Comparison of ENCODE assay signal across 20 cellular contexts in the genomic region with DNA sequence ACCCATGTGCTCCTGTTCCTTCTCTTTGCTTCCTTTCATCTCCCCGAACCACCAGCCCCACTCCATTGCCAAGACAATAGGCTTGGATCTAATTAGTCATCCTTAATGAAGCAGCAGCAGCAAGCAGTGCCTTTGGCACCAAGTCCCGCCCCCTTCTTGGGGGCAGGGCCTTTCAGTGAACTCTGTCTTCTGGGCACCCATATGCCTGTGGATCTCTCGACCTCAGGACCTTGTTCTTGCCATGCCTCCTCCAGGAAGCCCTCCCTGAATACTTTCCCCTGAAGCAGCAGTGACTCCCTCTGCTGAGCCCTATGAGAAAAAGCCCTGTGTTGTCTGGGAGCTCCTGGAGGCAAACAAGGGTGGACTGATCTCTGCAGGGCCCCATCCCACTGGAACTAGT. TPM values are rescaled to one million over a fixed set of nuclear protein-coding genes. Genes with fewer than 3 reads are reported as not detected.
DNase-seq lines count a peak whose midpoint lies in the region; ATAC-seq and TF ChIP-seq lines count a peak whose summit lies in the region.
"Had no signal": no experiment of that assay in that cellular context is flagged by ENCODE, and none has a peak within 500 bp of the region (broad histone marks: within the 10 kb centered on the region; RNA-seq: fewer than 3 reads in every experiment).

No MANE protein-coding gene starts in this region.

- POLR2A ChIA-PET in activated CD4-positive, alpha-beta T cell treated with anti-CD3 and anti-CD28 coated beads for 36 hours (lab: Charles Lee): no interaction called here

- no peaks in the 10 kb centered on the region for H3K9me3 Mint-ChIP-seq in activated CD4-positive, alpha-beta T cell treated with anti-CD3 and anti-CD28 coated beads for 36 hours (ENCODE audit: low read depth)
- H3K9me3 Mint-ChIP-seq in stimulated activated naive B cell treated with anti-CD40 and anti-IgM and Interleukin-4, amounts not matched to agents 10 μg/mL and 1 μg/mL and 100 μg/mL, for 72 hours: no peaks in the 10 kb centered on the region

- no peak overlapping the region for H3K4me3 Mint-ChIP-seq in activated CD4-positive, alpha-beta T cell treated with anti-CD3 and anti-CD28 coated beads for 36 hours
- no peak overlapping the region for H3K4me3 Mint-ChIP-seq in stimulated activated naive B cell treated with anti-CD40 and anti-IgM and Interleukin-4, amounts not matched to agents 10 μg/mL and 1 μg/mL and 100 μg/mL, for 72 hours
- H3K4me3 Mint-ChIP-seq: CD14-positive monocyte had no signal

- H3K27ac ChIP-seq in esophagus muscularis mucosa (replicated peaks in 1 of 4): peak overlapping the region; percentile 70 to 90 (median 82)
- peak overlapping the region in 1 of 2 donors; percentile 21 for H3K27ac ChIP-seq in breast epithelium

- TF ChIP-seq EP300 in esophagus muscularis mucosa (IDR thresholded peaks at IDR 0.05): no peak

- H3K4me1 ChIP-seq in esophagus muscularis mucosa (peaks cover 50 to 100% (median 100%) of the 10 kb centered on the region in 4 donors), breast epithelium (peaks cover 5 to 22% of the 10 kb centered on the region in 2 donors)

- H3K4me3 ChIP-seq in esophagus muscularis mucosa: no peak overlapping the region
- H3K4me3 ChIP-seq in breast epithelium: no peak overlapping the region
- H3K4me3 ChIP-seq: GM12878 had no signal

- CTCF ChIA-PET in activated CD4-positive, alpha-beta T cell treated with anti-CD3 and anti-CD28 coated beads for 36 hours (lab: Charles Lee): interaction anchor here (0.7 to 2.9 kb wide), 2 partner anchors 11 to 319 kb away, joined by 3 to 19 read pairs; no protein-coding TSS in a partner anchor

- intact Hi-C loops in activated CD4-positive, alpha-beta T cell treated with anti-CD3 and anti-CD28 coated beads for 36 hours (cut with DNase I, micrococcal nuclease): no loop called here
- intact Hi-C loops in esophagus muscularis mucosa (cut with DNase I) (no loop called here), breast epithelium (cut with DNase I; ENCODE audit: low total_unique reads) (no loop called here)

- no peaks in the 10 kb centered on the region for H3K36me3 Mint-ChIP-seq in activated CD4-positive, alpha-beta T cell treated with anti-CD3 and anti-CD28 coated beads for 36 hours (ENCODE audit: low read depth)
- peaks cover 21 to 37% of the 10 kb centered on the region in 2 donors for H3K36me3 Mint-ChIP-seq in stimulated activated naive B cell treated with anti-CD40 and anti-IgM and Interleukin-4, amounts not matched to agents 10 μg/mL and 1 μg/mL and 100 μg/mL, for 72 hours
- H3K36me3 Mint-ChIP-seq: CD14-positive monocyte had no signal

- H3K27me3 ChIP-seq in esophagus muscularis mucosa (no peaks in the 10 kb centered on the region), breast epithelium (no peaks in the 10 kb centered on the region)

- no peak overlapping the region for H3K27ac Mint-ChIP-seq in activated CD4-positive, alpha-beta T cell treated with anti-CD3 and anti-CD28 coated beads for 36 hours
- H3K27ac Mint-ChIP-seq in stimulated activated naive B cell treated with anti-CD40 and anti-IgM and Interleukin-4, amounts not matched to agents 10 μg/mL and 1 μg/mL and 100 μg/mL, for 72 hours: peak overlapping the region; percentile 83
- H3K27ac Mint-ChIP-seq: CD14-positive monocyte had no signal

- TF ChIP-seq CTCF in esophagus muscularis mucosa (IDR thresholded peaks at IDR 0.05): no peak
- TF ChIP-seq CTCF in breast epithelium (IDR thresholded peaks at IDR 0.05): no peak

- no peaks in the 10 kb centered on the region for H3K36me3 ChIP-seq in esophagus muscularis mucosa
- no peaks in the 10 kb centered on the region for H3K36me3 ChIP-seq in breast epithelium

- peak; percentile 24 for DNase-seq in activated CD4-positive, alpha-beta T cell treated with anti-CD3 and anti-CD28 coated beads for 36 hours
- no peak for DNase-seq in activated CD4-positive, alpha-beta T cell treated with anti-CD3 and anti-CD28 coated beads for 1 hour
- DNase-seq in NCI-H69 (lab: John Stamatoyannopoulos, UW): peak; percentile 34
- no peak for DNase-seq in esophagus muscularis mucosa (ENCODE audit: extremely low spot score)
- no peak for DNase-seq in stimulated activated naive B cell treated with anti-CD40 and anti-IgM and Interleukin-4, amounts not matched to agents 10 μg/mL and 1 μg/mL and 100 μg/mL, for 72 hours
- DNase-seq in breast epithelium (ENCODE audit: low spot score in 2 of 2): no peak
- no peak for DNase-seq in HK-2 (ENCODE audit: unreplicated experiment)
- DNase-seq in NCI-H226: no peak
- DNase-seq: Caco-2; Karpas-422; NCI-H1436 treated with DMSO at 0.1 percent for 48 hours; NCI-H2081 treated with DMSO at 0.1 percent for 48 hours; NCI-H524 treated with DMSO at 0.1 percent for 48 hours; NK-92 treated with Interleukin-12 subunit alpha and Interleukin-12 subunit beta, amount 100 ng/mL, for 24 hours; PC-3 had no signal

- no peaks in the 10 kb centered on the region for H3K4me1 Mint-ChIP-seq in activated CD4-positive, alpha-beta T cell treated with anti-CD3 and anti-CD28 coated beads for 36 hours
- H3K4me1 Mint-ChIP-seq in stimulated activated naive B cell treated with anti-CD40 and anti-IgM and Interleukin-4, amounts not matched to agents 10 μg/mL and 1 μg/mL and 100 μg/mL, for 72 hours: peaks cover 16 to 28% of the 10 kb centered on the region in 2 donors
- H3K4me1 Mint-ChIP-seq: CD14-positive monocyte had no signal

- H3K9me3 ChIP-seq in esophagus muscularis mucosa (no peaks in the 10 kb centered on the region), breast epithelium (no peaks in the 10 kb centered on the region)
- H3K9me3 ChIP-seq: Caco-2 had no signal

- TF ChIP-seq POLR2A in esophagus muscularis mucosa (IDR thresholded peaks at IDR 0.05; ENCODE audit: low read depth) (no peak), breast epithelium (IDR thresholded peaks at IDR 0.05) (no peak)

- 61% methylated on average over 3 of the region's 3 CpGs for WGBS in esophagus muscularis mucosa

- ATAC-seq in activated CD4-positive, alpha-beta T cell treated with anti-CD3 and anti-CD28 coated beads for 36 hours: peak; percentile 43
- no peak for ATAC-seq in stimulated activated naive B cell treated with anti-CD40 and anti-IgM and Interleukin-4, amounts not matched to agents 10 μg/mL and 1 μg/mL and 100 μg/mL, for 72 hours (replicated peaks)
- ATAC-seq: GM12878, HCT116, PC-3, Right ventricle myocardium inferior, SK-N-SH treated with all-trans-retinoic acid at 6 μM for 48 hours had no signal

- no peaks in the 10 kb centered on the region for H3K27me3 Mint-ChIP-seq in activated CD4-positive, alpha-beta T cell treated with anti-CD3 and anti-CD28 coated beads for 36 hours
- H3K27me3 Mint-ChIP-seq in stimulated activated naive B cell treated with anti-CD40 and anti-IgM and Interleukin-4, amounts not matched to agents 10 μg/mL and 1 μg/mL and 100 μg/mL, for 72 hours: no peaks in the 10 kb centered on the region

RNA-seq across cellular contexts. Expression of a gene that starts 32.1 kb away (rescaled TPM):
- under 1 TPM in 1 of 2 experiments, not detected in 1; 0.05 TPM for total RNA-seq in activated CD4-positive, alpha-beta T cell treated with anti-CD3 and anti-CD28 coated beads for 36 hours
- total RNA-seq in esophagus muscularis mucosa (100 to 1,000 TPM in 3 of 4 donors, 10 to 100 TPM in 1; 82.8 to 196 (median 122) TPM), breast epithelium (10 to 100 TPM; 28.8 to 54.7 (median 38.2) TPM)

RNA-seq across cellular contexts. Expression of a gene that starts 36.0 kb away (rescaled TPM):
- total RNA-seq in activated CD4-positive, alpha-beta T cell treated with anti-CD3 and anti-CD28 coated beads for 36 hours: 10 to 100 TPM; 18.5 to 21.3 TPM
- total RNA-seq in esophagus muscularis mucosa (1 to 10 TPM; 1.2 to 7.8 (median 2.2) TPM), breast epithelium (1 to 10 TPM; 2.2 to 3.7 (median 2.3) TPM)

Comparison
In these comparisons a context has a peak if more than half of its experiments do, and no peak if none do; other contexts are left out.
1. DNase-seq: peak in activated CD4-positive, alpha-beta T cell treated with anti-CD3 and anti-CD28 coated beads for 36 hours (single experiment) and NCI-H69 (single experiment); none in activated CD4-positive, alpha-beta T cell treated with anti-CD3 and anti-CD28 coated beads for 1 hour (single experiment), esophagus muscularis mucosa (single experiment), stimulated activated naive B cell treated with anti-CD40 and anti-IgM and Interleukin-4, amounts not matched to agents 10 μg/mL and 1 μg/mL and 100 μg/mL, for 72 hours (single experiment), breast epithelium (0 of 2), HK-2 (single experiment) and NCI-H226 (single experiment).
2. RNA of a gene that starts 32.1 kb away (total RNA-seq): 82.8 to 196 TPM in esophagus muscularis mucosa and 28.8 to 54.7 TPM in breast epithelium; 0.05 TPM in activated CD4-positive, alpha-beta T cell treated with anti-CD3 and anti-CD28 coated beads for 36 hours; every median in the first group is over 10 times any median in the second.